1 cellular context compared by ENCODE assay signal in the genomic region with DNA sequence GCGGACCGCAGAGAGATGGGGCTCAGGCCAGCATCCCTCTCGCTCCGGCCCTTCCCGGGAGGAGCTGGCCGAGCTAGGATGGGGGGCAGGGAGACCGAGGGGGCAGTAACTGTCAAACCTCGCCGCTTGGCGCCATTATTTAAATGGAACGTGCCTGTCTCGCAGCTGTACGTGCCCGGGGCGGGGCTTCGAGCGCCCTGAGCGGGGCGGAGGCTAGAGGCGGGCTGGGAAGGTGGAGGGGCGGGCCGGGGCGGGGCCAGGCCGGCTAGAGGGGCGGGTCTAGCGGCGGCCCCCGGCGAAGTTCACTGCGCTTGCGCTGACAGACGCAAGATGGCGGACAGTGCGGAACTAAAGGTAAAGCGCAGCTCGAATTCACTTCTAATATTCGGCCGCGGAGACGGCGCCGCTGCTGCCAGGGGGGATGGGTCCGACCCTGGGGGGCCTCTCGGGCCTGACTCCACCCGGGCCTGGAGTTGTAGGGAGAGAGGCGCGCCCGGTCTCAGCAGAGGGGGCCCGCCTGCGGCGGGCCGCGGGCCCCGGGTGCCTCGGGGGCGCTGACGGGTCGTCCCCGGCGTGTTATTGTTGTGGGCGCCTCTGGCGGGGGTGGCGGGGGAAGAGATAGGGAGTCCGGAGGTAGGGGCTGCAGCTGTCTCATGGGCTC.
A peak's percentile ranks its signal among the peaks of the same experiment; 100 is the strongest.
TF ChIP-seq lines count a peak whose summit lies in the region.

A gene (plus strand): TSS at position 319 of the 661 bp plus-strand sequence. CDS start 12 bp downstream, at position 331.

TF ChIP-seq in HepG2, 621 proteins besides CTCF, POLR2A, EP300 and RAD21 (continued from another document and continues in another):
- TF ChIP-seq, protein P1, sequence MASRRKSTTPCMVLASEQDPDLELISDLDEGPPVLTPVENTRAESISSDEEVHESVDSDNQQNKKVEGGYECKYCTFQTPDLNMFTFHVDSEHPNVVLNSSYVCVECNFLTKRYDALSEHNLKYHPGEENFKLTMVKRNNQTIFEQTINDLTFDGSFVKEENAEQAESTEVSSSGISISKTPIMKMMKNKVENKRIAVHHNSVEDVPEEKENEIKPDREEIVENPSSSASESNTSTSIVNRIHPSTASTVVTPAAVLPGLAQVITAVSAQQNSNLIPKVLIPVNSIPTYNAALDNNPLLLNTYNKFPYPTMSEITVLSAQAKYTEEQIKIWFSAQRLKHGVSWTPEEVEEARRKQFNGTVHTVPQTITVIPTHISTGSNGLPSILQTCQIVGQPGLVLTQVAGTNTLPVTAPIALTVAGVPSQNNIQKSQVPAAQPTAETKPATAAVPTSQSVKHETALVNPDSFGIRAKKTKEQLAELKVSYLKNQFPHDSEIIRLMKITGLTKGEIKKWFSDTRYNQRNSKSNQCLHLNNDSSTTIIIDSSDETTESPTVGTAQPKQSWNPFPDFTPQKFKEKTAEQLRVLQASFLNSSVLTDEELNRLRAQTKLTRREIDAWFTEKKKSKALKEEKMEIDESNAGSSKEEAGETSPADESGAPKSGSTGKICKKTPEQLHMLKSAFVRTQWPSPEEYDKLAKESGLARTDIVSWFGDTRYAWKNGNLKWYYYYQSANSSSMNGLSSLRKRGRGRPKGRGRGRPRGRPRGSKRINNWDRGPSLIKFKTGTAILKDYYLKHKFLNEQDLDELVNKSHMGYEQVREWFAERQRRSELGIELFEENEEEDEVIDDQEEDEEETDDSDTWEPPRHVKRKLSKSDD (CRISPR knock-in tag; IDR thresholded peaks at IDR 0.05; ENCODE audit: low read depth) = 0 out of 2 replicates have a peak, but pooled peaks have one; percentile 54
- TF ChIP-seq NKX3-1 (CRISPR knock-in tag; IDR thresholded peaks at IDR 0.05) (no peak), BCL6 (CRISPR knock-in tag; IDR thresholded peaks at IDR 0.05) (peak; percentile 4; the same call in 1 of the 2 replicates), SMAD9 (CRISPR knock-in tag; IDR thresholded peaks at IDR 0.05) (no peak), IRX3 (CRISPR knock-in tag; IDR thresholded peaks at IDR 0.05; ENCODE audit: borderline replicate concordance, low read depth) (peak; percentile 73), SRF (IDR thresholded peaks at IDR 0.05; ENCODE audit: low read depth, low read length) (no peak), ZNF564 (CRISPR knock-in tag; IDR thresholded peaks at IDR 0.05) (peak; percentile 58), NR2C2 (CRISPR knock-in tag; IDR thresholded peaks at IDR 0.05; ENCODE audit: borderline replicate concordance) (0 out of 2 replicates have a peak, but pooled peaks have one; percentile 14), HNF4A (CRISPR knock-in tag; IDR thresholded peaks at IDR 0.05) (peak; percentile 62), ZNF260 (CRISPR knock-in tag; IDR thresholded peaks at IDR 0.05; ENCODE audit: borderline replicate concordance, low read depth) (no peak), SOX13 (IDR thresholded peaks at IDR 0.05) (no peak), SOX13 (CRISPR knock-in tag; conservative IDR thresholded peaks at IDR 0.05 in 1 of 2, IDR thresholded peaks at IDR 0.05 in 1 of 2) (peak in 1 of 2 experiments; percentile 3; a peak in 1 of 4 replicates), RFXANK (CRISPR knock-in tag; IDR thresholded peaks at IDR 0.05) (no peak), BRCA1 (CRISPR knock-in tag; IDR thresholded peaks at IDR 0.05) (no peak), CHD4 (IDR thresholded peaks at IDR 0.05; ENCODE audit: borderline replicate concordance, low read length) (no peak), ZBTB8A (CRISPR knock-in tag; IDR thresholded peaks at IDR 0.05; ENCODE audit: borderline replicate concordance, low read depth) (no peak), WIZ (CRISPR knock-in tag; IDR thresholded peaks at IDR 0.05) (no peak), CBX5 (CRISPR knock-in tag; IDR thresholded peaks at IDR 0.05; ENCODE audit: borderline replicate concordance) (no peak), ZNF432 (CRISPR knock-in tag; IDR thresholded peaks at IDR 0.05; ENCODE audit: borderline replicate concordance) (no peak), ZNF180 (CRISPR knock-in tag; IDR thresholded peaks at IDR 0.05; ENCODE audit: borderline replicate concordance, low read depth) (no peak), ZNF235 (CRISPR knock-in tag; IDR thresholded peaks at IDR 0.05; ENCODE audit: borderline replicate concordance) (no peak; the same call in 1 of the 2 replicates), ZKSCAN8 (CRISPR knock-in tag; IDR thresholded peaks at IDR 0.05; ENCODE audit: borderline replicate concordance) (no peak), FOXK1 (CRISPR knock-in tag; IDR thresholded peaks at IDR 0.05; ENCODE audit: borderline replicate concordance, low read depth) (0 out of 2 replicates have a peak, but pooled peaks have one; percentile 20), HNRNPK (IDR thresholded peaks at IDR 0.05; ENCODE audit: low read depth, low read length, poor library complexity, severe bottlenecking) (peak; percentile 61), SP140L (CRISPR knock-in tag; IDR thresholded peaks at IDR 0.05; ENCODE audit: borderline replicate concordance) (no peak), ZBTB38 (CRISPR knock-in tag; IDR thresholded peaks at IDR 0.05) (peak; percentile 47; the same call in 1 of the 2 replicates), EZH2 (conservative IDR thresholded peaks at IDR 0.05; ENCODE audit: low read depth, low read length) (no peak), AHR (CRISPR knock-in tag; IDR thresholded peaks at IDR 0.05) (no peak), CAMTA2 (CRISPR knock-in tag; IDR thresholded peaks at IDR 0.05; ENCODE audit: borderline replicate concordance) (no peak), CBX2 (IDR thresholded peaks at IDR 0.05; ENCODE audit: low read depth, low read length) (no peak), CBX2 (CRISPR knock-in tag; IDR thresholded peaks at IDR 0.05; ENCODE audit: low read depth) (no peak), ZNF274 (CRISPR knock-in tag; IDR thresholded peaks at IDR 0.05) (no peak)
- TF ChIP-seq, protein P2, sequence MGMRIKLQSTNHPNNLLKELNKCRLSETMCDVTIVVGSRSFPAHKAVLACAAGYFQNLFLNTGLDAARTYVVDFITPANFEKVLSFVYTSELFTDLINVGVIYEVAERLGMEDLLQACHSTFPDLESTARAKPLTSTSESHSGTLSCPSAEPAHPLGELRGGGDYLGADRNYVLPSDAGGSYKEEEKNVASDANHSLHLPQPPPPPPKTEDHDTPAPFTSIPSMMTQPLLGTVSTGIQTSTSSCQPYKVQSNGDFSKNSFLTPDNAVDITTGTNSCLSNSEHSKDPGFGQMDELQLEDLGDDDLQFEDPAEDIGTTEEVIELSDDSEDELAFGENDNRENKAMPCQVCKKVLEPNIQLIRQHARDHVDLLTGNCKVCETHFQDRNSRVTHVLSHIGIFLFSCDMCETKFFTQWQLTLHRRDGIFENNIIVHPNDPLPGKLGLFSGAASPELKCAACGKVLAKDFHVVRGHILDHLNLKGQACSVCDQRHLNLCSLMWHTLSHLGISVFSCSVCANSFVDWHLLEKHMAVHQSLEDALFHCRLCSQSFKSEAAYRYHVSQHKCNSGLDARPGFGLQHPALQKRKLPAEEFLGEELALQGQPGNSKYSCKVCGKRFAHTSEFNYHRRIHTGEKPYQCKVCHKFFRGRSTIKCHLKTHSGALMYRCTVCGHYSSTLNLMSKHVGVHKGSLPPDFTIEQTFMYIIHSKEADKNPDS (CRISPR knock-in tag; IDR thresholded peaks at IDR 0.05) = no peak
- TF ChIP-seq, protein P3, sequence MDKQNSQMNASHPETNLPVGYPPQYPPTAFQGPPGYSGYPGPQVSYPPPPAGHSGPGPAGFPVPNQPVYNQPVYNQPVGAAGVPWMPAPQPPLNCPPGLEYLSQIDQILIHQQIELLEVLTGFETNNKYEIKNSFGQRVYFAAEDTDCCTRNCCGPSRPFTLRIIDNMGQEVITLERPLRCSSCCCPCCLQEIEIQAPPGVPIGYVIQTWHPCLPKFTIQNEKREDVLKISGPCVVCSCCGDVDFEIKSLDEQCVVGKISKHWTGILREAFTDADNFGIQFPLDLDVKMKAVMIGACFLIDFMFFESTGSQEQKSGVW (CRISPR knock-in tag; IDR thresholded peaks at IDR 0.05; ENCODE audit: borderline replicate concordance) = no peak
- TF ChIP-seq, protein P4, sequence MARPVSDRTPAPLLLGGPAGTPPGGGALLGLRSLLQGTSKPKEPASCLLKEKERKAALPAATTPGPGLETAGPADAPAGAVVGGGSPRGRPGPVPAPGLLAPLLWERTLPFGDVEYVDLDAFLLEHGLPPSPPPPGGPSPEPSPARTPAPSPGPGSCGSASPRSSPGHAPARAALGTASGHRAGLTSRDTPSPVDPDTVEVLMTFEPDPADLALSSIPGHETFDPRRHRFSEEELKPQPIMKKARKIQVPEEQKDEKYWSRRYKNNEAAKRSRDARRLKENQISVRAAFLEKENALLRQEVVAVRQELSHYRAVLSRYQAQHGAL (CRISPR knock-in tag; IDR thresholded peaks at IDR 0.05; ENCODE audit: not compliant biosample characterization) = no peak
- TF ChIP-seq, protein P5, sequence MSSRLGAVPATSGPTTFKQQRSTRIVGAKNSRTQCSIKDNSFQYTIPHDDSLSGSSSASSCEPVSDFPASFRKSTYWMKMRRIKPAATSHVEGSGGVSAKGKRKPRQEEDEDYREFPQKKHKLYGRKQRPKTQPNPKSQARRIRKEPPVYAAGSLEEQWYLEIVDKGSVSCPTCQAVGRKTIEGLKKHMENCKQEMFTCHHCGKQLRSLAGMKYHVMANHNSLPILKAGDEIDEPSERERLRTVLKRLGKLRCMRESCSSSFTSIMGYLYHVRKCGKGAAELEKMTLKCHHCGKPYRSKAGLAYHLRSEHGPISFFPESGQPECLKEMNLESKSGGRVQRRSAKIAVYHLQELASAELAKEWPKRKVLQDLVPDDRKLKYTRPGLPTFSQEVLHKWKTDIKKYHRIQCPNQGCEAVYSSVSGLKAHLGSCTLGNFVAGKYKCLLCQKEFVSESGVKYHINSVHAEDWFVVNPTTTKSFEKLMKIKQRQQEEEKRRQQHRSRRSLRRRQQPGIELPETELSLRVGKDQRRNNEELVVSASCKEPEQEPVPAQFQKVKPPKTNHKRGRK (CRISPR knock-in tag; IDR thresholded peaks at IDR 0.05) = no peak
- TF ChIP-seq, protein P6, sequence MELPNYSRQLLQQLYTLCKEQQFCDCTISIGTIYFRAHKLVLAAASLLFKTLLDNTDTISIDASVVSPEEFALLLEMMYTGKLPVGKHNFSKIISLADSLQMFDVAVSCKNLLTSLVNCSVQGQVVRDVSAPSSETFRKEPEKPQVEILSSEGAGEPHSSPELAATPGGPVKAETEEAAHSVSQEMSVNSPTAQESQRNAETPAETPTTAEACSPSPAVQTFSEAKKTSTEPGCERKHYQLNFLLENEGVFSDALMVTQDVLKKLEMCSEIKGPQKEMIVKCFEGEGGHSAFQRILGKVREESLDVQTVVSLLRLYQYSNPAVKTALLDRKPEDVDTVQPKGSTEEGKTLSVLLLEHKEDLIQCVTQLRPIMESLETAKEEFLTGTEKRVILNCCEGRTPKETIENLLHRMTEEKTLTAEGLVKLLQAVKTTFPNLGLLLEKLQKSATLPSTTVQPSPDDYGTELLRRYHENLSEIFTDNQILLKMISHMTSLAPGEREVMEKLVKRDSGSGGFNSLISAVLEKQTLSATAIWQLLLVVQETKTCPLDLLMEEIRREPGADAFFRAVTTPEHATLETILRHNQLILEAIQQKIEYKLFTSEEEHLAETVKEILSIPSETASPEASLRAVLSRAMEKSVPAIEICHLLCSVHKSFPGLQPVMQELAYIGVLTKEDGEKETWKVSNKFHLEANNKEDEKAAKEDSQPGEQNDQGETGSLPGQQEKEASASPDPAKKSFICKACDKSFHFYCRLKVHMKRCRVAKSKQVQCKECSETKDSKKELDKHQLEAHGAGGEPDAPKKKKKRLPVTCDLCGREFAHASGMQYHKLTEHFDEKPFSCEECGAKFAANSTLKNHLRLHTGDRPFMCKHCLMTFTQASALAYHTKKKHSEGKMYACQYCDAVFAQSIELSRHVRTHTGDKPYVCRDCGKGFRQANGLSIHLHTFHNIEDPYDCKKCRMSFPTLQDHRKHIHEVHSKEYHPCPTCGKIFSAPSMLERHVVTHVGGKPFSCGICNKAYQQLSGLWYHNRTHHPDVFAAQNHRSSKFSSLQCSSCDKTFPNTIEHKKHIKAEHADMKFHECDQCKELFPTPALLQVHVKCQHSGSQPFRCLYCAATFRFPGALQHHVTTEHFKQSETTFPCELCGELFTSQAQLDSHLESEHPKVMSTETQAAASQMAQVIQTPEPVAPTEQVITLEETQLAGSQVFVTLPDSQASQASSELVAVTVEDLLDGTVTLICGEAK (IDR thresholded peaks at IDR 0.05) = no peak
- TF ChIP-seq, protein P6 (CRISPR knock-in tag; IDR thresholded peaks at IDR 0.05) = peak; percentile 47; the same call in 1 of the 2 replicates
- TF ChIP-seq, protein P7, sequence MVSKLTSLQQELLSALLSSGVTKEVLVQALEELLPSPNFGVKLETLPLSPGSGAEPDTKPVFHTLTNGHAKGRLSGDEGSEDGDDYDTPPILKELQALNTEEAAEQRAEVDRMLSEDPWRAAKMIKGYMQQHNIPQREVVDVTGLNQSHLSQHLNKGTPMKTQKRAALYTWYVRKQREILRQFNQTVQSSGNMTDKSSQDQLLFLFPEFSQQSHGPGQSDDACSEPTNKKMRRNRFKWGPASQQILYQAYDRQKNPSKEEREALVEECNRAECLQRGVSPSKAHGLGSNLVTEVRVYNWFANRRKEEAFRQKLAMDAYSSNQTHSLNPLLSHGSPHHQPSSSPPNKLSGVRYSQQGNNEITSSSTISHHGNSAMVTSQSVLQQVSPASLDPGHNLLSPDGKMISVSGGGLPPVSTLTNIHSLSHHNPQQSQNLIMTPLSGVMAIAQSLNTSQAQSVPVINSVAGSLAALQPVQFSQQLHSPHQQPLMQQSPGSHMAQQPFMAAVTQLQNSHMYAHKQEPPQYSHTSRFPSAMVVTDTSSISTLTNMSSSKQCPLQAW (CRISPR knock-in tag; IDR thresholded peaks at IDR 0.05) = no peak
